In genomic region chr18:48899558-48900174, GRCh38 we compare ENCODE assay signal across 27 cellular contexts.
"Had no signal": no experiment of that assay in that cellular context is flagged by ENCODE, and none has a peak within 500 bp of the region (broad histone marks: within the 10 kb centered on the region; RNA-seq: fewer than 3 reads in every experiment).

No MANE protein-coding gene starts in this region.

- H3K27ac Mint-ChIP-seq: activated B cell treated with CpG ODN at 0.5 μM for 24 hours; activated CD4-positive, alpha-beta T cell treated with anti-CD3 and anti-CD28 coated beads, Interleukin-2, amount 10 ng/mL, durations not matched to agents 24 days and 14 days; brain; T-helper 17 cell had no signal

- H3K4me3 Mint-ChIP-seq: activated B cell treated with CpG ODN at 0.5 μM for 24 hours; activated CD4-positive, alpha-beta T cell treated with anti-CD3 and anti-CD28 coated beads, Interleukin-2, amount 10 ng/mL, durations not matched to agents 24 days and 14 days; brain; T-helper 17 cell had no signal

- ATAC-seq: T-helper 17 cell had no signal

- H3K27ac ChIP-seq: cardiac muscle cell, PC-9 had no signal

- FAIRE-seq: astrocyte, colon, TTC549 had no signal

- H3K4me2 ChIP-seq: PC-9 had no signal

- H3K4me3 ChIP-seq: cardiac muscle cell, PC-9 had no signal

- H3K36me3 ChIP-seq: cardiac muscle cell had no signal

- H3K36me3 Mint-ChIP-seq: brain had no signal

- DNase-seq: activated B cell treated with CpG ODN at 0.5 μM for 24 hours; activated CD4-positive, alpha-beta T cell treated with anti-CD3 and anti-CD28 coated beads for 1 hour; activated CD4-positive, alpha-beta T cell treated with anti-CD3 and anti-CD28 coated beads, Interleukin-2, amount 10 ng/mL, durations not matched to agents 24 days and 14 days; activated CD4-positive, alpha-beta T cell treated with anti-CD3 and anti-CD28 coated beads, Interleukin-2, amount 50 U/mL, for 48 hours; activated gamma-delta T cell treated with Interleukin-2 at 50 U/mL for 16 hours; activated naive CD4-positive, alpha-beta T cell treated with anti-CD3 and anti-CD28 coated beads, Interleukin-2, amount 50 U/mL, for 16 hours; activated T-cell treated with anti-CD3 and anti-CD28 coated beads for 4 hours; activated T-cell treated with anti-CD3 and anti-CD28 coated beads, Interleukin-2, amount 50 U/mL, for 48 hours; amygdala; cerebellar nuclear complex; KG1; NCI-H1048; NCI-H146; NCI-H187 treated with DMSO at 0.1 percent for 48 hours; NCI-H2081 treated with DMSO at 0.1 percent for 48 hours; NCI-H446 treated with DMSO at 0.1 percent for 48 hours; NCI-H524 treated with DMSO at 0.1 percent for 48 hours; NK-92 treated with Interleukin-12 subunit alpha and Interleukin-12 subunit beta, amount 100 ng/mL, for 24 hours; PC-9; SHP77 treated with DMSO at 0.1 percent for 48 hours; T-helper 17 cell; T1000 had no signal

- H3K27me3 Mint-ChIP-seq: activated B cell treated with CpG ODN at 0.5 μM for 24 hours, T-helper 17 cell had no signal
